ENCODE assay signal across 8 cellular contexts in genomic region chr1:27489973-27490741, GRCh38. TPM values are rescaled to one million over a fixed set of nuclear protein-coding genes. Genes with fewer than 3 reads are reported as not detected.
A peak's percentile ranks its signal among the peaks of the same experiment; 100 is the strongest.
DNase-seq lines count a peak whose midpoint lies in the region; ATAC-seq and TF ChIP-seq lines count a peak whose summit lies in the region.

TSS of gene WASF2 (minus strand) at chr1:27490167. CDS start at chr1:27428890, 61,277 bp downstream.

- peak within 1 kb of the TSS; percentile 100 for H3K27ac ChIP-seq in testis

- no peaks in the 10 kb centered on the region for H3K27me3 ChIP-seq in testis

- intact Hi-C loops in testis (cut with DNase I; ENCODE audit: low total_unique reads), result no loop called here

- peak; percentile 88 for ATAC-seq in HG02623 (IDR thresholded peaks at IDR 0.05; ENCODE audit: unreplicated experiment)
- ATAC-seq in omental fat pad (ENCODE audit: low FRiP score), result peak; percentile 97

- H3K4me3 Mint-ChIP-seq in activated naive CD8-positive, alpha-beta T cell, result peak within 1 kb of the TSS; percentile 97

- 0 to 1% methylated on average over 34 to 41 of the region's 50 CpGs for WGBS in testis, 2 donors

- H3K27ac Mint-ChIP-seq in activated naive CD8-positive, alpha-beta T cell, result peak within 1 kb of the TSS; percentile 99

- H3K9me3 Mint-ChIP-seq in activated naive CD8-positive, alpha-beta T cell (ENCODE audit: low read depth), result no peaks in the 10 kb centered on the region

- CTCF ChIA-PET in GM10248 (lab: Yijun Ruan, JAX), result interaction anchor here (0.9 to 4.2 kb wide), 12 partner anchors 9 to 133 kb away, joined by 3 to 18 read pairs (median 4); no protein-coding TSS in a partner anchor

- H3K4me3 ChIP-seq in testis, result peak within 1 kb of the TSS; percentile 98 to 100

- no peak for TF ChIP-seq CTCF in GM10248 (IDR thresholded peaks at IDR 0.05; ENCODE audit: control extremely low read depth, extremely low read depth, low read depth, missing control alignments)
- no peak for TF ChIP-seq CTCF in omental fat pad (IDR thresholded peaks at IDR 0.05)
- peak in 1 of 3 experiments; percentile 11 for TF ChIP-seq CTCF in testis (IDR thresholded peaks at IDR 0.05)

- peak; percentile 98 for TF ChIP-seq POLR2A in testis (IDR thresholded peaks at IDR 0.05)

- H3K4me1 Mint-ChIP-seq in activated naive CD8-positive, alpha-beta T cell (ENCODE audit: low read depth), result peaks cover 37% of the 10 kb centered on the region

- H3K36me3 ChIP-seq in testis (ENCODE audit: low read depth, missing control alignments), result no peaks in the 10 kb centered on the region

- H3K36me3 Mint-ChIP-seq in activated naive CD8-positive, alpha-beta T cell, result no peaks in the 10 kb centered on the region

- peak; percentile 93 for DNase-seq in GM10248 (ENCODE audit: extremely low spot score)
- peak; percentile 98 for DNase-seq in NCI-H1105 (lab: John Stamatoyannopoulos, UW)
- peak; percentile 98 for DNase-seq in SKM-1 treated with dmso at 0.1 percent for 144 hours (lab: John Stamatoyannopoulos, UW; ENCODE audit: unreplicated experiment)
- DNase-seq in glomerular visceral epithelial cell (ENCODE audit: extremely low spot score), result peak; percentile 97
- DNase-seq in omental fat pad (ENCODE audit: low spot score), result peak; percentile 83
- DNase-seq in testis, result peak; percentile 98

- POLR2A ChIA-PET in GM10248 (lab: Yijun Ruan, JAX), result interaction anchor here (1.0 kb wide), 1 partner anchor 36 kb away, joined by 3 read pairs; no protein-coding TSS in a partner anchor

- H3K27me3 Mint-ChIP-seq in activated naive CD8-positive, alpha-beta T cell, result no peaks in the 10 kb centered on the region

- no peaks in the 10 kb centered on the region for H3K9me3 ChIP-seq in testis

- peaks cover 33% of the 10 kb centered on the region for H3K4me1 ChIP-seq in testis

RNA-seq across cellular contexts. Expression of gene WASF2, which starts in this region (rescaled TPM):
- total RNA-seq in omental fat pad (10 to 100 TPM; 43.4 to 87.8 (median 60.5) TPM), testis (10 to 100 TPM; 57.8 to 58.0 TPM)
- polyA plus RNA-seq in testis (ENCODE audit: insufficient read depth, low read depth, low replicate concordance), result 128 TPM

Comparison
In these comparisons a context has a peak if more than half of its experiments do, and no peak if none do; other contexts are left out.
1. Peak in every context shown above with its lines: DNase-seq, ATAC-seq, H3K4me3 ChIP-seq and H3K27ac ChIP-seq.